ENCODE assay signal across 8 cellular contexts in the genomic region with DNA sequence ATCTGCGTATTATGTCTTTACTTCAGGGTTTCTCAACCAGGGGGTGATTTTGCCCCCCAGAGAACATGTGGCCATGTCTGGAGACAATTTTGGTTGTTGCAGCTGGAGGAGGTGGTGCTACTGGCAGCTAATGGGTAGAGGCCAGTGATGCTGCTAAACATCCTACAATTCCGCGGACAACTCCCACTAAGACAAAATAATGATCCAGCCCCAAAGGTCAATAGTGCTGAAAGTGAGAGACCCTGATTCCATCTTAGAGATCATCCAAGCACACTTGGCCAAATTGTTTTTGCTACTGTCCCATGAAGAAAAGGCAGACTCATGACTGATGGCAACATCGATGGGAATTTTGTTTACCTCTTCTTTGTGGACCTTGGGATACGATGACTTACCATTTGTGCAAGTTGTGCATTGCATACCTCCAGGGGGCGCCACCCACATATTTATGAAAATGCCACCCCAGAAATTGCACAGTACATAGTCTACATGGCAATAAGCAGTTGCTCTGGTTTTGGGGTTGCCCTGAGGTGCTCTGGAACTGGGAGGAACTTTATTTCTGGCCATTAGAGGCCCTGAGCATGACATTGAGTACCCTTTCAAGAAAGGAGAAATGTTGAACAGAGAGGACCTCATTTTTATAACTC.
A peak's percentile ranks its signal among the peaks of the same experiment; 100 is the strongest.
DNase-seq lines count a peak whose midpoint lies in the region; ATAC-seq and TF ChIP-seq lines count a peak whose summit lies in the region.
"Not testable (repeated sequence)": the region's sequence is repeated elsewhere in the genome, so short reads cannot be mapped to it uniquely, and the experiment has no call there.

No MANE protein-coding gene starts in this region.

- H3K9me3 ChIP-seq in right lobe of liver, stomach: not testable (repeated sequence)

- ATAC-seq in right lobe of liver = not testable (repeated sequence)

- H3K27me3 Mint-ChIP-seq in chondrocyte (ENCODE audit: low read depth) = peaks cover 31% of the 10 kb centered on the region

- DNase-seq in ELR (ENCODE audit: low read depth) = peak; percentile 12
- DNase-seq in NCI-H1105 treated with DMSO at 0.1 percent for 48 hours (lab: John Stamatoyannopoulos, UW) = peak; percentile 18
- peak; percentile 48 for DNase-seq in T-helper 9 cell
- peak; percentile 69 for DNase-seq in activated T-cell treated with anti-CD3 and anti-CD28 coated beads, Interleukin-2, amount 50 U/mL, for 1 hour
- not testable (repeated sequence) for DNase-seq in chondrocyte (ENCODE audit: low spot score)
- peak in 1 of 3 donors; percentile 49 for DNase-seq in right lobe of liver
- DNase-seq in stimulated activated CD4-positive, alpha-beta T cell treated with anti-CD3 and anti-CD28 coated beads, Interleukin-1b, Interleukin-23, amount 100 ng/mL, for 1 hour (ENCODE audit: low read depth in 2 of 2) = peak; percentile 23 to 43
- peak; percentile 53 for DNase-seq in stomach

- not testable (repeated sequence) for H3K27me3 ChIP-seq in right lobe of liver, stomach

- TF ChIP-seq POLR2A in right lobe of liver (IDR thresholded peaks at IDR 0.05); stomach (IDR thresholded peaks at IDR 0.05): not testable (repeated sequence)

- H3K27ac Mint-ChIP-seq in chondrocyte (ENCODE audit: unreplicated experiment) = not testable (repeated sequence)

- intact Hi-C loops in right lobe of liver (cut with DNase I); stomach (cut with DNase I; ENCODE audit: low total_unique reads): not testable (repeated sequence)

- H3K4me1 ChIP-seq in right lobe of liver, stomach: not testable (repeated sequence)

- H3K27ac ChIP-seq in right lobe of liver, stomach: not testable (repeated sequence)

- not testable (repeated sequence) for H3K4me3 Mint-ChIP-seq in chondrocyte (ENCODE audit: unreplicated experiment)

- WGBS in right lobe of liver (ENCODE audit: insufficient coverage, low coverage, low lambda C conversion rate, missing lambda C conversion rate) = 88% methylated on average over 3 of the region's 6 CpGs
- WGBS in stomach, 5 donors = 58 to 86% (median 71%) methylated on average over 3 to 5 of the region's 6 CpGs

- H3K9me3 Mint-ChIP-seq in chondrocyte (ENCODE audit: low read depth) = not testable (repeated sequence)

- not testable (repeated sequence) for H3K4me1 Mint-ChIP-seq in chondrocyte (ENCODE audit: low read depth)

- H3K36me3 Mint-ChIP-seq in chondrocyte (ENCODE audit: low read depth) = not testable (repeated sequence)

- TF ChIP-seq EP300 in stomach (IDR thresholded peaks at IDR 0.05) = not testable (repeated sequence)

- peak; percentile 55 for TF ChIP-seq CTCF in chondrocyte (IDR thresholded peaks at IDR 0.05)
- peak; percentile 20 to 45 (median 30) for TF ChIP-seq CTCF in right lobe of liver (IDR thresholded peaks at IDR 0.05)
- TF ChIP-seq CTCF in stomach (IDR thresholded peaks at IDR 0.05) = peak in 3 of 7 experiments; percentile 11 to 34 (median 18)

- not testable (repeated sequence) for H3K36me3 ChIP-seq in right lobe of liver, stomach

- H3K4me3 ChIP-seq in right lobe of liver, stomach: not testable (repeated sequence)
